In genomic region chr2:117875786-117876185, GRCh38 we compare ENCODE assay signal across 24 cellular contexts.
"Had no signal": no experiment of that assay in that cellular context is flagged by ENCODE, and none has a peak within 500 bp of the region (broad histone marks: within the 10 kb centered on the region; RNA-seq: fewer than 3 reads in every experiment).

No MANE protein-coding gene starts in this region.

- H3K27ac ChIP-seq: VCaP had no signal

- H3K4me1 Mint-ChIP-seq: activated CD4-positive, alpha-beta memory T cell treated with anti-CD3 and anti-CD28 coated beads, Interleukin-2, amount 10 ng/mL, durations not matched to agents 7 days and 5 days; activated CD4-positive, alpha-beta T cell treated with anti-CD3 and anti-CD28 coated beads for 36 hours; activated T-helper 17 cell treated with anti-CD3 and anti-CD28 coated beads, Interleukin-2, amount 50 U/mL, for 72 hours; brain; central memory CD8-positive, alpha-beta T cell had no signal

- H3K27ac Mint-ChIP-seq: activated CD4-positive, alpha-beta memory T cell treated with anti-CD3 and anti-CD28 coated beads, Interleukin-2, amount 10 ng/mL, durations not matched to agents 7 days and 5 days; activated CD4-positive, alpha-beta T cell treated with anti-CD3 and anti-CD28 coated beads for 36 hours; activated naive CD4-positive, alpha-beta T cell treated with anti-CD3 and anti-CD28 coated beads for 36 hours; activated naive CD8-positive, alpha-beta T cell; activated T-helper 17 cell treated with anti-CD3 and anti-CD28 coated beads, Interleukin-2, amount 50 U/mL, for 72 hours; brain had no signal

- H3K4me3 Mint-ChIP-seq: activated CD4-positive, alpha-beta memory T cell treated with anti-CD3 and anti-CD28 coated beads, Interleukin-2, amount 10 ng/mL, durations not matched to agents 7 days and 5 days; activated CD4-positive, alpha-beta T cell treated with anti-CD3 and anti-CD28 coated beads for 36 hours; activated naive CD4-positive, alpha-beta T cell treated with anti-CD3 and anti-CD28 coated beads for 36 hours; activated naive CD8-positive, alpha-beta T cell; activated T-helper 17 cell treated with anti-CD3 and anti-CD28 coated beads, Interleukin-2, amount 50 U/mL, for 72 hours; brain; central memory CD8-positive, alpha-beta T cell had no signal

- DNase-seq: activated CD4-positive, alpha-beta memory T cell treated with anti-CD3 and anti-CD28 coated beads, Interleukin-2, amount 10 ng/mL, durations not matched to agents 7 days and 5 days; activated CD4-positive, alpha-beta T cell treated with anti-CD3 and anti-CD28 coated beads for 36 hours; activated CD4-positive, alpha-beta T cell treated with anti-CD3 and anti-CD28 coated beads, Interleukin-2, amount 50 U/mL, for 1 hour; activated gamma-delta T cell; activated naive CD4-positive, alpha-beta T cell treated with anti-CD3 and anti-CD28 coated beads for 36 hours; activated T-cell treated with anti-CD3 and anti-CD28 coated beads for 4 hours; activated T-cell treated with anti-CD3 and anti-CD28 coated beads, Interleukin-2, amount 50 U/mL, for 48 hours; amygdala; cortex of kidney; MM.1S; NCI-H1105; NCI-H1436; NCI-H1694 treated with DMSO at 0.1 percent for 48 hours; NCI-H2029 treated with DMSO at 0.1 percent for 48 hours; NCI-H510A treated with DMSO at 0.1 percent for 48 hours; NCI-H69; PC-3; SHP77; T-helper 1 cell had no signal

- H3K9me3 Mint-ChIP-seq: activated CD4-positive, alpha-beta memory T cell treated with anti-CD3 and anti-CD28 coated beads, Interleukin-2, amount 10 ng/mL, durations not matched to agents 7 days and 5 days; activated naive CD4-positive, alpha-beta T cell treated with anti-CD3 and anti-CD28 coated beads for 36 hours; brain; central memory CD8-positive, alpha-beta T cell had no signal

- H3K36me3 Mint-ChIP-seq: activated naive CD8-positive, alpha-beta T cell; brain had no signal

- H3K27me3 Mint-ChIP-seq: activated CD4-positive, alpha-beta memory T cell treated with anti-CD3 and anti-CD28 coated beads, Interleukin-2, amount 10 ng/mL, durations not matched to agents 7 days and 5 days had no signal

- ATAC-seq: activated CD4-positive, alpha-beta T cell treated with anti-CD3 and anti-CD28 coated beads for 36 hours; activated T-helper 17 cell treated with anti-CD3 and anti-CD28 coated beads, Interleukin-2, amount 50 U/mL, for 72 hours; PC-3 had no signal
